In genomic region chr19:38639679-38640078, GRCh38 we compare ENCODE assay signal across 25 cellular contexts. TPM values are rescaled to one million over a fixed set of nuclear protein-coding genes. Genes with fewer than 3 reads are reported as not detected.
DNase-seq lines count a peak whose midpoint lies in the region; ATAC-seq, FAIRE-seq and TF ChIP-seq lines count a peak whose summit lies in the region.
"Had no signal": no experiment of that assay in that cellular context is flagged by ENCODE, and none has a peak within 500 bp of the region (broad histone marks: within the 10 kb centered on the region; RNA-seq: fewer than 3 reads in every experiment).

No MANE protein-coding gene starts in this region.

- peaks cover 26% of the 10 kb centered on the region for H3K4me1 Mint-ChIP-seq in activated CD8-positive, alpha-beta T cell treated with anti-CD3 and anti-CD28 coated beads for 36 hours (ENCODE audit: low read depth)
- peaks cover 20 to 24% of the 10 kb centered on the region in 2 donors for H3K4me1 Mint-ChIP-seq in natural killer cell
- H3K4me1 Mint-ChIP-seq in stimulated activated memory B cell treated with anti-CD40 and anti-IgM and Interleukin-4, amounts not matched to agents 10 μg/mL and 1 μg/mL and 100 μg/mL, for 72 hours, result peaks cover 30% of the 10 kb centered on the region

- H3K9ac ChIP-seq in keratinocyte (ENCODE audit: control insufficient read depth, extremely low read depth, insufficient read depth, low read length), result peak overlapping the region; percentile 2
- H3K9ac ChIP-seq: KMS-11 had no signal

- no peaks in the 10 kb centered on the region for H3K27me3 Mint-ChIP-seq in activated CD8-positive, alpha-beta T cell treated with anti-CD3 and anti-CD28 coated beads for 36 hours
- H3K27me3 Mint-ChIP-seq in natural killer cell (ENCODE audit: low read depth in 2 of 2), result no peaks in the 10 kb centered on the region
- no peaks in the 10 kb centered on the region for H3K27me3 Mint-ChIP-seq in stimulated activated memory B cell treated with anti-CD40 and anti-IgM and Interleukin-4, amounts not matched to agents 10 μg/mL and 1 μg/mL and 100 μg/mL, for 72 hours
- H3K27me3 Mint-ChIP-seq: activated naive CD8-positive, alpha-beta T cell; naive thymus-derived CD4-positive, alpha-beta T cell; stimulated activated naive CD8-positive, alpha-beta T cell treated with anti-CD3 and anti-CD28 coated beads, Interleukin-15, Interleukin-2, amounts not matched to agents 100 ng/mL and 50 ng/mL, for 24 hours had no signal

- dilution Hi-C loops in keratinocyte (cut with MboI; ENCODE audit: extremely low pct_ligation_motif_present, low sequenced_read_pairs), result no loop called here

- no peaks in the 10 kb centered on the region for H4K20me1 ChIP-seq in keratinocyte (ENCODE audit: control insufficient read depth, extremely low read depth, insufficient read depth, low read length)

- H3K4me1 ChIP-seq in keratinocyte (ENCODE audit: control insufficient read depth, extremely low read depth, insufficient read depth, low read length) (peaks cover 48% of the 10 kb centered on the region), spleen (peaks cover 14 to 61% (median 47%) of the 10 kb centered on the region in 6 donors)

- no peak overlapping the region for H3K4me2 ChIP-seq in keratinocyte (ENCODE audit: control insufficient read depth, extremely low read depth, insufficient read depth, low read depth, low read length)
- H3K4me2 ChIP-seq: KMS-11 had no signal

- H3K4me3 ChIP-seq in keratinocyte (ENCODE audit: control insufficient read depth in 2 of 3, extremely low read depth in 1 of 3, insufficient read depth in 2 of 3, low read depth in 1 of 3, low read length in 3 of 3), result no peak overlapping the region
- no peak overlapping the region for H3K4me3 ChIP-seq in spleen
- H3K4me3 ChIP-seq: GM12878, thoracic aorta had no signal

- TF ChIP-seq CTCF in RWPE1 (conservative IDR thresholded peaks at IDR 0.05; ENCODE audit: low read depth) (no peak), keratinocyte (optimal IDR thresholded peaks at IDR 0.05 in 1 of 3, IDR thresholded peaks at IDR 0.05 in 1 of 3, conservative IDR thresholded peaks at IDR 0.05 in 1 of 3; ENCODE audit: extremely low read depth in 1 of 3, insufficient read depth in 2 of 3, low read length in 3 of 3) (no peak), spleen (IDR thresholded peaks at IDR 0.05 in 8 of 11, conservative IDR thresholded peaks at IDR 0.05 in 3 of 11) (no peak), natural killer cell (IDR thresholded peaks at IDR 0.05) (no peak)
- TF ChIP-seq CTCF in activated CD8-positive, alpha-beta T cell treated with anti-CD3 and anti-CD28 coated beads for 36 hours (IDR thresholded peaks at IDR 0.05), result no peak

- no peaks in the 10 kb centered on the region for H3K9me3 ChIP-seq in keratinocyte (ENCODE audit: control insufficient read depth, low read depth, low read length)
- H3K9me3 ChIP-seq in spleen, result no peaks in the 10 kb centered on the region
- H3K9me3 ChIP-seq: breast epithelium, thoracic aorta had no signal

- DNase-seq in ELF-1 (ENCODE audit: low read depth, low spot score) (peak; percentile 36), RWPE1 (ENCODE audit: low spot score) (no peak), keratinocyte (ENCODE audit: low read depth, low spot score) (no peak), spleen (no peak), natural killer cell (no peak)
- no peak for DNase-seq in activated CD8-positive, alpha-beta T cell treated with anti-CD3 and anti-CD28 coated beads for 36 hours
- DNase-seq: activated effector memory CD4-positive, alpha-beta T cell treated with anti-CD3 and anti-CD28 coated beads, Interleukin-2, amount 50 U/mL, for 16 hours; activated T-cell treated with anti-CD3 and anti-CD28 coated beads, Interleukin-2, amount 50 U/mL, for 1 hour; C1 segment of cervical spinal cord; DMS153; glutamatergic neuron; naive thymus-derived CD4-positive, alpha-beta T cell; NCI-H2029 treated with DMSO at 0.1 percent for 48 hours; NCI-H526; NK-92 treated with Interleukin-12 subunit alpha and Interleukin-12 subunit beta, amount 100 ng/mL, for 24 hours; SIG-M5; stimulated activated CD4-positive, alpha-beta T cell treated with anti-CD3 and anti-CD28 coated beads, Interleukin-2, amount 100 ng/mL, for 24 hours had no signal

- peaks cover 17% of the 10 kb centered on the region for H3K36me3 Mint-ChIP-seq in activated CD8-positive, alpha-beta T cell treated with anti-CD3 and anti-CD28 coated beads for 36 hours (ENCODE audit: low read depth)
- no peaks in the 10 kb centered on the region for H3K36me3 Mint-ChIP-seq in natural killer cell
- H3K36me3 Mint-ChIP-seq in stimulated activated memory B cell treated with anti-CD40 and anti-IgM and Interleukin-4, amounts not matched to agents 10 μg/mL and 1 μg/mL and 100 μg/mL, for 72 hours, result peaks cover 10% of the 10 kb centered on the region

- H3K27ac ChIP-seq in RWPE1 (peak overlapping the region; percentile 84), keratinocyte (ENCODE audit: control insufficient read depth, insufficient read depth, low read length) (peak overlapping the region; percentile 26), spleen (peak overlapping the region in 5 of 8 donors; percentile 43 to 75 (median 50))
- H3K27ac ChIP-seq: KMS-11, thoracic aorta had no signal

- no peaks in the 10 kb centered on the region for H3K9me3 Mint-ChIP-seq in activated CD8-positive, alpha-beta T cell treated with anti-CD3 and anti-CD28 coated beads for 36 hours
- H3K9me3 Mint-ChIP-seq in natural killer cell, result no peaks in the 10 kb centered on the region
- no peaks in the 10 kb centered on the region for H3K9me3 Mint-ChIP-seq in stimulated activated memory B cell treated with anti-CD40 and anti-IgM and Interleukin-4, amounts not matched to agents 10 μg/mL and 1 μg/mL and 100 μg/mL, for 72 hours
- H3K9me3 Mint-ChIP-seq: naive thymus-derived CD4-positive, alpha-beta T cell; stimulated activated naive CD8-positive, alpha-beta T cell treated with anti-CD3 and anti-CD28 coated beads, Interleukin-15, Interleukin-2, amounts not matched to agents 100 ng/mL and 50 ng/mL, for 24 hours had no signal

- H3K9me1 ChIP-seq in keratinocyte (ENCODE audit: control insufficient read depth, extremely low read depth, insufficient read depth, low read length), result no peaks in the 10 kb centered on the region

- FAIRE-seq in keratinocyte (lab: Jason Lieb, UNC), result no peak
- FAIRE-seq: GM12878, H54 had no signal

- POLR2A ChIA-PET in RWPE1 (lab: Yijun Ruan, JAX; ENCODE audit: low non-redundant PET), result interaction anchor here (0.6 kb wide), 1 partner anchor 19 kb away, joined by 3 read pairs; no protein-coding TSS in a partner anchor
- POLR2A ChIA-PET in activated CD8-positive, alpha-beta T cell treated with anti-CD3 and anti-CD28 coated beads for 36 hours (lab: Charles Lee), result no interaction called here

- H3K79me2 ChIP-seq in keratinocyte (ENCODE audit: control insufficient read depth, insufficient read depth, low read length), result peaks cover 4% of the 10 kb centered on the region

- H2AFZ ChIP-seq in keratinocyte (ENCODE audit: control insufficient read depth, low read length), result no peak overlapping the region

- CTCF ChIA-PET in RWPE1 (lab: Yijun Ruan, JAX), result interaction anchor here (0.6 to 1.1 kb wide), 3 partner anchors 13 to 95 kb away, joined by 3 to 6 read pairs (median 6); no protein-coding TSS in a partner anchor
- CTCF ChIA-PET in activated CD8-positive, alpha-beta T cell treated with anti-CD3 and anti-CD28 coated beads for 36 hours (lab: Charles Lee), result interaction anchor here (1.0 to 4.3 kb wide), 2 partner anchors 17 to 247 kb away, joined by 3 to 13 read pairs; no protein-coding TSS in a partner anchor

- intact Hi-C loops in spleen (cut with DNase I; ENCODE audit: low total_unique reads), result loop anchor here (10.0 kb wide), 2 partner anchors 125 to 295 kb away; partner anchors contain the start of genes MRPS12 and SARS2
- intact Hi-C loops in activated CD8-positive, alpha-beta T cell treated with anti-CD3 and anti-CD28 coated beads for 36 hours (cut with micrococcal nuclease), result loop anchor here (10.0 kb wide), 1 partner anchor 235 kb away; the partner anchor contains the start of gene FAM98C
- intact Hi-C loops in natural killer cell (cut with micrococcal nuclease), result no loop called here

- no peak for ATAC-seq in activated CD8-positive, alpha-beta T cell treated with anti-CD3 and anti-CD28 coated beads for 36 hours
- no peak for ATAC-seq in natural killer cell
- ATAC-seq in stimulated activated memory B cell treated with anti-CD40 and anti-IgM and Interleukin-4, amounts not matched to agents 10 μg/mL and 1 μg/mL and 100 μg/mL, for 72 hours, result no peak
- ATAC-seq: GM12878; naive thymus-derived CD4-positive, alpha-beta T cell had no signal

- H3K36me3 ChIP-seq in keratinocyte (ENCODE audit: control insufficient read depth in 2 of 2, extremely low read depth in 1 of 2, insufficient read depth in 2 of 2, low read length in 2 of 2) (peaks cover 8 to 13% of the 10 kb centered on the region in 2 experiments), spleen (peaks cover 0 to 47% (median 10%) of the 10 kb centered on the region in 6 donors)
- H3K36me3 ChIP-seq: breast epithelium had no signal

- H3K27me3 ChIP-seq in keratinocyte (ENCODE audit: control insufficient read depth, extremely low read depth, insufficient read depth, low read length) (no peaks in the 10 kb centered on the region), spleen (replicated peaks in 1 of 7) (no peaks in the 10 kb centered on the region)
- H3K27me3 ChIP-seq: breast epithelium had no signal

- 81 to 100% (median 89%) methylated on average over 1 to 2 of the region's 2 CpGs for whole genome bisulfite sequencing in spleen, 5 donors

- no peak overlapping the region for H3K27ac Mint-ChIP-seq in activated CD8-positive, alpha-beta T cell treated with anti-CD3 and anti-CD28 coated beads for 36 hours
- H3K27ac Mint-ChIP-seq in natural killer cell, result no peak overlapping the region
- H3K27ac Mint-ChIP-seq in stimulated activated memory B cell treated with anti-CD40 and anti-IgM and Interleukin-4, amounts not matched to agents 10 μg/mL and 1 μg/mL and 100 μg/mL, for 72 hours, result no peak overlapping the region
- H3K27ac Mint-ChIP-seq: activated naive CD8-positive, alpha-beta T cell; stimulated activated naive CD8-positive, alpha-beta T cell treated with anti-CD3 and anti-CD28 coated beads, Interleukin-15, Interleukin-2, amounts not matched to agents 100 ng/mL and 50 ng/mL, for 24 hours had no signal

- TF ChIP-seq POLR2A in spleen (IDR thresholded peaks at IDR 0.05), result no peak

- no peak overlapping the region for H3K4me3 Mint-ChIP-seq in activated CD8-positive, alpha-beta T cell treated with anti-CD3 and anti-CD28 coated beads for 36 hours
- H3K4me3 Mint-ChIP-seq in natural killer cell, result no peak overlapping the region
- no peak overlapping the region for H3K4me3 Mint-ChIP-seq in stimulated activated memory B cell treated with anti-CD40 and anti-IgM and Interleukin-4, amounts not matched to agents 10 μg/mL and 1 μg/mL and 100 μg/mL, for 72 hours
- H3K4me3 Mint-ChIP-seq: activated naive CD8-positive, alpha-beta T cell; naive thymus-derived CD4-positive, alpha-beta T cell; stimulated activated naive CD8-positive, alpha-beta T cell treated with anti-CD3 and anti-CD28 coated beads, Interleukin-15, Interleukin-2, amounts not matched to agents 100 ng/mL and 50 ng/mL, for 24 hours had no signal

RNA-seq across cellular contexts. Expression of gene ACTN4, which starts 7.8 kb away (rescaled TPM):
- polyA plus RNA-seq in keratinocyte (463 to 720 TPM (median 526 TPM) in 3 replicates), spleen (100 to 1,000 TPM in 1 of 3 donors, 10 to 100 TPM in 2; 39.3 to 185 (median 51.2) TPM)
- polyA plus RNA-seq in keratinocyte (2011; ENCODE audit: low read depth), result 762 TPM
- polyA plus RNA-seq in keratinocyte (2011; cell fraction: cytosol; rRNA removed), result 452 and 468 TPM in 2 replicates
- 1,020 and 1,377 TPM in 2 replicates for polyA plus RNA-seq in keratinocyte (2011; cell fraction: nucleus; rRNA removed)
- 537 and 1,150 TPM in 2 replicates for polyA plus RNA-seq in keratinocyte (2012; ENCODE audit: low replicate concordance)
- polyA minus RNA-seq in keratinocyte, result 417 to 1,584 TPM (median 501 TPM) in 3 replicates
- polyA minus RNA-seq in keratinocyte (2011; cell fraction: cytosol; rRNA and poly(A)+ RNA removed), result 376 TPM
- polyA minus RNA-seq in keratinocyte (2011; cell fraction: nucleus; rRNA and poly(A)+ RNA removed), result 400 and 697 TPM in 2 replicates
- total RNA-seq in spleen (100 to 1,000 TPM; 360 to 621 (median 487) TPM), natural killer cell (100 to 1,000 TPM; 443 to 595 (median 541) TPM)
- total RNA-seq in activated CD8-positive, alpha-beta T cell treated with anti-CD3 and anti-CD28 coated beads for 36 hours, result 100 to 1,000 TPM; 183 to 189 TPM

RNA-seq across cellular contexts. Expression of gene EIF3K, which starts 20.7 kb away (rescaled TPM):
- 240 to 304 TPM (median 260 TPM) in 3 replicates for polyA plus RNA-seq in keratinocyte
- 262 TPM for polyA plus RNA-seq in keratinocyte (2011; ENCODE audit: low read depth)
- 399 and 557 TPM in 2 replicates for polyA plus RNA-seq in keratinocyte (2011; cell fraction: cytosol; rRNA removed)
- polyA plus RNA-seq in keratinocyte (2011; cell fraction: nucleus; rRNA removed), result 275 and 357 TPM in 2 replicates
- polyA plus RNA-seq in keratinocyte (2012; ENCODE audit: low replicate concordance), result 276 and 339 TPM in 2 replicates
- polyA minus RNA-seq in keratinocyte, result 344 to 553 TPM (median 352 TPM) in 3 replicates
- 270 TPM for polyA minus RNA-seq in keratinocyte (2011; cell fraction: cytosol; rRNA and poly(A)+ RNA removed)
- 60.8 and 84.1 TPM in 2 replicates for polyA minus RNA-seq in keratinocyte (2011; cell fraction: nucleus; rRNA and poly(A)+ RNA removed)
- 100 to 1,000 TPM; 232 to 538 (median 244) TPM for total RNA-seq in spleen
- 100 to 1,000 TPM; 276 to 365 (median 328) TPM for polyA plus RNA-seq in spleen
- total RNA-seq in activated CD8-positive, alpha-beta T cell treated with anti-CD3 and anti-CD28 coated beads for 36 hours, result 100 to 1,000 TPM; 306 to 308 TPM
- 100 to 1,000 TPM; 232 to 262 (median 238) TPM for total RNA-seq in natural killer cell

RNA-seq across cellular contexts. Expression of gene MAP4K1, which starts 21.9 kb away (rescaled TPM):
- polyA plus RNA-seq in keratinocyte (0.22 to 0.25 TPM in 2 of 3 replicates, not detected in the other), spleen (100 to 1,000 TPM in 2 of 3 donors, 10 to 100 TPM in 1; 81.3 to 161 (median 153) TPM)
- polyA plus RNA-seq in keratinocyte (2011; ENCODE audit: low read depth), result not detected
- polyA plus RNA-seq in keratinocyte (2011; cell fraction: cytosol; rRNA removed), result 0.06 TPM in 1 of 2 replicates, not detected in the other
- polyA plus RNA-seq in keratinocyte (2011; cell fraction: nucleus; rRNA removed), result 0.52 and 0.60 TPM in 2 replicates
- polyA plus RNA-seq in keratinocyte (2012; ENCODE audit: low replicate concordance), result 0.23 and 0.81 TPM in 2 replicates
- not detected in 3 replicates for polyA minus RNA-seq in keratinocyte
- polyA minus RNA-seq in keratinocyte (2011; cell fraction: cytosol; rRNA and poly(A)+ RNA removed), result not detected
- polyA minus RNA-seq in keratinocyte (2011; cell fraction: nucleus; rRNA and poly(A)+ RNA removed), result not detected in 2 replicates
- total RNA-seq in spleen (100 to 1,000 TPM in 4 of 7 donors, 10 to 100 TPM in 3; 58.2 to 163 (median 122) TPM), natural killer cell (100 to 1,000 TPM; 162 to 201 (median 163) TPM)
- total RNA-seq in activated CD8-positive, alpha-beta T cell treated with anti-CD3 and anti-CD28 coated beads for 36 hours, result 100 to 1,000 TPM; 166 to 174 TPM

Comparison
In these comparisons a context has a peak if more than half of its experiments do, and no peak if none do; other contexts are left out.
1. H3K27ac ChIP-seq: peak in every context shown above with its lines; median percentile 84 in RWPE1; 50 in spleen; 26 in keratinocyte.